Comparison of ENCODE assay signal across 8 cellular contexts in genomic region chr1:7953850-7954609, GRCh38. TPM values are rescaled to one million over a fixed set of nuclear protein-coding genes. Genes with fewer than 3 reads are reported as not detected.
DNase-seq lines count a peak whose midpoint lies in the region; ATAC-seq and TF ChIP-seq lines count a peak whose summit lies in the region.

No MANE protein-coding gene starts in this region.

- peak overlapping the region; percentile 86 for H3K4me3 Mint-ChIP-seq in activated naive CD4-positive, alpha-beta T cell treated with anti-CD3 and anti-CD28 coated beads, Interleukin-2, amount 10 ng/mL, durations not matched to agents 7 days and 5 days

- ATAC-seq in GM21576 (IDR thresholded peaks at IDR 0.05; ENCODE audit: unreplicated experiment) (peak; percentile 93), upper lobe of left lung (ENCODE audit: low FRiP score in 2 of 2) (peak; percentile 99 to 100)

- H3K4me1 Mint-ChIP-seq in activated naive CD4-positive, alpha-beta T cell treated with anti-CD3 and anti-CD28 coated beads, Interleukin-2, amount 10 ng/mL, durations not matched to agents 7 days and 5 days: peaks cover 50% of the 10 kb centered on the region

- TF ChIP-seq CTCF in upper lobe of left lung (IDR thresholded peaks at IDR 0.05): peak in 4 of 6 experiments; percentile 11 to 22 (median 14)

- 4 to 9% methylated on average over 15 to 44 of the region's 65 CpGs for WGBS in upper lobe of left lung, 2 donors

- H3K9me2 ChIP-seq in Karpas-422 (replicated peaks; ENCODE audit: insufficient read depth, low read length): no peaks in the 10 kb centered on the region

- DNase-seq in DMS53 treated with DMSO at 0.1 percent for 48 hours (lab: John Stamatoyannopoulos, UW; ENCODE audit: unreplicated experiment) (peak; percentile 90), Karpas-422 (peak; percentile 96), SK-MEL-5 (ENCODE audit: low read depth, low spot score) (peak; percentile 79), globus pallidus (ENCODE audit: low spot score) (peak; percentile 96), posterior cingulate gyrus (peak; percentile 97 to 100 (median 98)), upper lobe of left lung (peak; percentile 98)
- DNase-seq in activated naive CD4-positive, alpha-beta T cell treated with anti-CD3 and anti-CD28 coated beads, Interleukin-2, amount 10 ng/mL, durations not matched to agents 7 days and 5 days: peak; percentile 87

- intact Hi-C loops in posterior cingulate gyrus (cut with DNase I): no loop called here

- TF ChIP-seq POLR2A in upper lobe of left lung (IDR thresholded peaks at IDR 0.05): peak in 3 of 4 donors; percentile 63 to 92 (median 66)

- CTCF ChIA-PET in activated naive CD4-positive, alpha-beta T cell treated with anti-CD3 and anti-CD28 coated beads, Interleukin-2, amount 10 ng/mL, durations not matched to agents 7 days and 5 days (lab: Charles Lee): no interaction called here

- 0 out of 2 replicates have a peak, but pooled peaks cover 6% of the 10 kb centered on the region for H3K79me2 ChIP-seq in Karpas-422 (ENCODE audit: low read length)

- H3K36me3 ChIP-seq in Karpas-422 (ENCODE audit: insufficient read depth, low read length): no peaks in the 10 kb centered on the region
- no peaks in the 10 kb centered on the region for H3K36me3 ChIP-seq in upper lobe of left lung

- H3K4me1 ChIP-seq in Karpas-422 (ENCODE audit: low read length) (peaks cover 7% of the 10 kb centered on the region), upper lobe of left lung (peaks cover 0 to 8% (median 0%) of the 10 kb centered on the region in 4 donors)

- H3K9ac ChIP-seq in Karpas-422 (ENCODE audit: low read length): peak overlapping the region; percentile 97

- TF ChIP-seq EP300 in upper lobe of left lung (IDR thresholded peaks at IDR 0.05): no peak

- peaks cover 5% of the 10 kb centered on the region for H3K27me3 Mint-ChIP-seq in activated naive CD4-positive, alpha-beta T cell treated with anti-CD3 and anti-CD28 coated beads, Interleukin-2, amount 10 ng/mL, durations not matched to agents 7 days and 5 days

- peak overlapping the region; percentile 95 for H3K27ac Mint-ChIP-seq in activated naive CD4-positive, alpha-beta T cell treated with anti-CD3 and anti-CD28 coated beads, Interleukin-2, amount 10 ng/mL, durations not matched to agents 7 days and 5 days

- H4K20me1 ChIP-seq in Karpas-422 (ENCODE audit: insufficient read depth, low read depth, low read length): no peaks in the 10 kb centered on the region

- no peaks in the 10 kb centered on the region for H3K9me3 Mint-ChIP-seq in activated naive CD4-positive, alpha-beta T cell treated with anti-CD3 and anti-CD28 coated beads, Interleukin-2, amount 10 ng/mL, durations not matched to agents 7 days and 5 days

- no peaks in the 10 kb centered on the region for H3K36me3 Mint-ChIP-seq in activated naive CD4-positive, alpha-beta T cell treated with anti-CD3 and anti-CD28 coated beads, Interleukin-2, amount 10 ng/mL, durations not matched to agents 7 days and 5 days

- H3K27ac ChIP-seq in Karpas-422 (ENCODE audit: low read length): peak overlapping the region; percentile 50; the same call in 1 of the 2 replicates
- peak overlapping the region; percentile 84 to 92 (median 86) for H3K27ac ChIP-seq in upper lobe of left lung

- H3K27me3 ChIP-seq in Karpas-422 (ENCODE audit: low read length) (no peaks in the 10 kb centered on the region), upper lobe of left lung (no peaks in the 10 kb centered on the region)

- in situ Hi-C loops in SK-MEL-5 (cut with HindIII; ENCODE audit: low pct_unique_long_range_greater_than_20kb, low sequenced_read_pairs): no loop called here

- H3K9me3 ChIP-seq in Karpas-422 (ENCODE audit: low read length) (no peaks in the 10 kb centered on the region), upper lobe of left lung (no peaks in the 10 kb centered on the region)

- H2AFZ ChIP-seq in Karpas-422 (ENCODE audit: low read length): peak overlapping the region; percentile 95

- H3K4me3 ChIP-seq in Karpas-422 (ENCODE audit: low read length): peak overlapping the region; percentile 84
- peak overlapping the region; percentile 47 to 58 (median 54) for H3K4me3 ChIP-seq in upper lobe of left lung

- H3K4me2 ChIP-seq in Karpas-422 (ENCODE audit: low read depth, low read length, poor library complexity, severe bottlenecking): peak overlapping the region; percentile 95

RNA-seq across cellular contexts. Expression of gene PARK7, which starts 7.5 kb away (rescaled TPM):
- total RNA-seq in Karpas-422 (2014; rRNA removed; shearing (Covaris generic); ENCODE audit: low replicate concordance): 146 and 207 TPM in 2 replicates
- total RNA-seq in SK-MEL-5 (2014; rRNA removed; shearing (Covaris generic)): 264 and 305 TPM in 2 replicates
- 237 and 272 TPM in 2 replicates for polyA plus RNA-seq in SK-MEL-5 (2015; cell fraction: cytosol; rRNA removed)
- 36.3 and 66.4 TPM in 2 replicates for polyA plus RNA-seq in SK-MEL-5 (2015; cell fraction: nucleus; rRNA removed)
- 100 to 1,000 TPM in 4 of 6 donors, 10 to 100 TPM in 2; 52.4 to 217 (median 130) TPM for total RNA-seq in upper lobe of left lung

RNA-seq across cellular contexts. Expression of gene TNFRSF9, which starts 13.4 kb away (rescaled TPM):
- total RNA-seq in Karpas-422 (2014; rRNA removed; shearing (Covaris generic); ENCODE audit: low replicate concordance): not detected in 2 replicates
- total RNA-seq in SK-MEL-5 (2014; rRNA removed; shearing (Covaris generic)): not detected in 2 replicates
- polyA plus RNA-seq in SK-MEL-5 (2015; cell fraction: cytosol; rRNA removed): not detected in 2 replicates
- polyA plus RNA-seq in SK-MEL-5 (2015; cell fraction: nucleus; rRNA removed): not detected in 2 replicates
- total RNA-seq in upper lobe of left lung: 1 to 10 TPM in 2 of 6 donors, under 1 TPM in 3, not detected in 1; 0.11 to 1.5 (median 0.61) TPM

Comparison
In these comparisons a context has a peak if more than half of its experiments do, and no peak if none do; other contexts are left out.
1. Peak in every context shown above with its lines: DNase-seq, ATAC-seq, H3K4me3 ChIP-seq and H3K27ac ChIP-seq.